Comparison of ENCODE assay signal across 8 cellular contexts in genomic region chr19:35545855-35546381, GRCh38. TPM values are rescaled to one million over a fixed set of nuclear protein-coding genes. Genes with fewer than 3 reads are reported as not detected.
A peak's percentile ranks its signal among the peaks of the same experiment; 100 is the strongest.
DNase-seq lines count a peak whose midpoint lies in the region; ATAC-seq and TF ChIP-seq lines count a peak whose summit lies in the region.

No MANE protein-coding gene starts in this region.

- DNase-seq in CD1c-positive myeloid dendritic cell (ENCODE audit: extremely low spot score) (peak; percentile 12), choroid plexus epithelial cell (ENCODE audit: low read depth) (peak; percentile 18), lower lobe of right lung (peak; percentile 57), putamen (ENCODE audit: low spot score) (no peak)
- peak; percentile 60 for DNase-seq in activated CD4-positive, CD25-positive, alpha-beta regulatory T cell treated with anti-CD3 and anti-CD28 coated beads, Interleukin-2, amount 50 U/mL, for 72 hours
- DNase-seq in stimulated activated CD8-positive, alpha-beta memory T cell treated with anti-CD3 and anti-CD28 coated beads, Interleukin-4, amount 100 ng/mL, for 24 hours (ENCODE audit: low read depth) = peak; percentile 64

- H3K36me3 ChIP-seq in lower lobe of right lung = peaks cover 6% of the 10 kb centered on the region

- H3K27me3 Mint-ChIP-seq in IgD-negative memory B cell = no peaks in the 10 kb centered on the region

- H3K9me3 ChIP-seq in lower lobe of right lung = no peaks in the 10 kb centered on the region

- peak overlapping the region; percentile 45 to 97 (median 67) for H3K27ac Mint-ChIP-seq in IgD-negative memory B cell

- H3K4me3 ChIP-seq in choroid plexus epithelial cell (ENCODE audit: low read depth, low read length) (peak overlapping the region; percentile 92), lower lobe of right lung (peak overlapping the region; percentile 99)

- intact Hi-C loops in lower lobe of right lung (cut with DNase I) = no loop called here

- H3K4me1 ChIP-seq in lower lobe of right lung = peaks cover 24% of the 10 kb centered on the region

- no peaks in the 10 kb centered on the region for H3K9me3 Mint-ChIP-seq in IgD-negative memory B cell

- H3K36me3 Mint-ChIP-seq in IgD-negative memory B cell = peaks cover 4% of the 10 kb centered on the region

- TF ChIP-seq CTCF in choroid plexus epithelial cell (conservative IDR thresholded peaks at IDR 0.05; ENCODE audit: low read depth, low read length) (no peak), lower lobe of right lung (IDR thresholded peaks at IDR 0.05) (no peak)

- peak overlapping the region; percentile 92 for H3K27ac ChIP-seq in lower lobe of right lung

- ATAC-seq in GM21367 (IDR thresholded peaks at IDR 0.05; ENCODE audit: unreplicated experiment) (peak; percentile 22), lower lobe of right lung (peak; percentile 54 to 73)

- H3K4me3 Mint-ChIP-seq in IgD-negative memory B cell = peak overlapping the region; percentile 86 to 94 (median 90)

- H3K27me3 ChIP-seq in lower lobe of right lung (ENCODE audit: low read depth) = no peaks in the 10 kb centered on the region

- H3K4me1 Mint-ChIP-seq in IgD-negative memory B cell = peaks cover 14 to 23% (median 17%) of the 10 kb centered on the region in 3 donors

RNA-seq across cellular contexts. Expression of gene TMEM147, which starts 0.5 kb away (rescaled TPM):
- 146 TPM for polyA plus RNA-seq in IgD-negative memory B cell
- 81.6 TPM for total RNA-seq in lower lobe of right lung

RNA-seq across cellular contexts. Expression of gene GAPDHS, which starts 12.7 kb away (rescaled TPM):
- polyA plus RNA-seq in IgD-negative memory B cell = not detected
- not detected for total RNA-seq in lower lobe of right lung

RNA-seq across cellular contexts. Expression of gene ATP4A, which starts 17.5 kb away (rescaled TPM):
- not detected for polyA plus RNA-seq in IgD-negative memory B cell
- total RNA-seq in lower lobe of right lung = not detected

RNA-seq across cellular contexts. Expression of gene SBSN, which starts 17.8 kb away (rescaled TPM):
- not detected for polyA plus RNA-seq in IgD-negative memory B cell
- not detected for total RNA-seq in lower lobe of right lung

RNA-seq across cellular contexts. Expression of gene DMKN, which starts 32.5 kb away (rescaled TPM):
- polyA plus RNA-seq in IgD-negative memory B cell = 1.1 TPM
- total RNA-seq in lower lobe of right lung = 70.7 TPM
